Comparison of ENCODE assay signal across 21 cellular contexts in the genomic region with DNA sequence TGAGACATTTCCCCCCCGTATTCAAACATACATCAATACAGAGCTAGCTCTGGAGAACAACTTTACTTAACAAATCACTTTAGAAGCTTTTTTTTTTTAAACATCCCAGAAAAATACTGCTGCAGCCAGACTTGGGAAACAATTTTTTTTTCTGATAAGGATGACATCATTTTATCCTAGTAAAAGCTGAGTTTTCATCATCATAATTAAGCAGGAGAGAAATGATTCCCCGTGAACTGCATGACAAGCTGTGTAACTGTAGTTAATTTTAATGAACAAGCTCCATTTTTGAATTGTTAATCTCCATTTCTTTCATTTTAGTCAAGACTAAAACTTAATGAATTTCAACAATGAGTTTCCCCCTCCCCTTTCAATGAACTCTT. TPM values are rescaled to one million over a fixed set of nuclear protein-coding genes. Genes with fewer than 3 reads are reported as not detected.
"Had no signal": no experiment of that assay in that cellular context is flagged by ENCODE, and none has a peak within 500 bp of the region (broad histone marks: within the 10 kb centered on the region; RNA-seq: fewer than 3 reads in every experiment).

No MANE protein-coding gene starts in this region.

- H3K4me3 Mint-ChIP-seq: activated CD4-positive, alpha-beta T cell treated with anti-CD3 and anti-CD28 coated beads, Interleukin-2, amount 10 ng/mL, durations not matched to agents 24 days and 14 days; activated CD8-positive, alpha-beta T cell treated with anti-CD3 and anti-CD28 coated beads, Interleukin-2, amount 10 ng/mL, durations not matched to agents 7 days and 5 days; activated naive CD4-positive, alpha-beta T cell treated with anti-CD3 and anti-CD28 coated beads, Interleukin-2, amount 50 U/mL, for 24 hours; activated T-helper 1 cell treated with anti-CD3 and anti-CD28 coated beads, Interleukin-12 subunit alpha, Interleukin-12 subunit beta, Interleukin-2, Interleukin-4 antibody, amounts not matched to agents 30 ng/mL and 10 ng/mL and 1 ng/mL, durations not matched to agents 14 hours and 24 hours and 36 hours; stimulated activated effector memory CD8-positive, alpha-beta T cell treated with anti-CD3 and anti-CD28 coated beads, Interleukin-12 subunit alpha, Interleukin-12 subunit beta, amount 100 ng/mL, for 72 hours; stimulated activated naive CD8-positive, alpha-beta T cell treated with anti-CD3 and anti-CD28 coated beads, Interleukin-15, amount 100 ng/mL, for 72 hours; T-helper 17 cell had no signal

- H3K36me3 Mint-ChIP-seq: activated naive CD4-positive, alpha-beta T cell treated with anti-CD3 and anti-CD28 coated beads, Interleukin-2, amount 50 U/mL, for 24 hours; stimulated activated effector memory CD8-positive, alpha-beta T cell treated with anti-CD3 and anti-CD28 coated beads, Interleukin-12 subunit alpha, Interleukin-12 subunit beta, amount 100 ng/mL, for 72 hours had no signal

- H3K27ac ChIP-seq: ascending aorta, left ventricle myocardium inferior, skin epidermis, tibial nerve had no signal

- H3K27ac Mint-ChIP-seq: activated CD4-positive, alpha-beta T cell treated with anti-CD3 and anti-CD28 coated beads, Interleukin-2, amount 10 ng/mL, durations not matched to agents 24 days and 14 days; activated CD8-positive, alpha-beta T cell treated with anti-CD3 and anti-CD28 coated beads, Interleukin-2, amount 10 ng/mL, durations not matched to agents 7 days and 5 days; activated naive CD4-positive, alpha-beta T cell treated with anti-CD3 and anti-CD28 coated beads, Interleukin-2, amount 50 U/mL, for 24 hours; activated T-helper 1 cell treated with anti-CD3 and anti-CD28 coated beads, Interleukin-12 subunit alpha, Interleukin-12 subunit beta, Interleukin-2, Interleukin-4 antibody, amounts not matched to agents 30 ng/mL and 10 ng/mL and 1 ng/mL, durations not matched to agents 14 hours and 24 hours and 36 hours; stimulated activated effector memory CD8-positive, alpha-beta T cell treated with anti-CD3 and anti-CD28 coated beads, Interleukin-12 subunit alpha, Interleukin-12 subunit beta, amount 100 ng/mL, for 72 hours; stimulated activated naive CD8-positive, alpha-beta T cell treated with anti-CD3 and anti-CD28 coated beads, Interleukin-15, amount 100 ng/mL, for 72 hours; T-helper 17 cell had no signal

- H3K4me3 ChIP-seq: ascending aorta, skin epidermis, tibial nerve had no signal

- H3K4me1 ChIP-seq: ascending aorta had no signal

- H3K36me3 ChIP-seq: ascending aorta, left ventricle myocardium inferior, tibial nerve had no signal

- H3K27me3 ChIP-seq: ascending aorta, tibial nerve had no signal

- DNase-seq: activated CD4-positive, alpha-beta T cell treated with anti-CD3 and anti-CD28 coated beads, Interleukin-2, amount 10 ng/mL, durations not matched to agents 24 days and 14 days; activated CD8-positive, alpha-beta T cell treated with anti-CD3 and anti-CD28 coated beads, Interleukin-2, amount 10 ng/mL, durations not matched to agents 7 days and 5 days; activated gamma-delta T cell treated with Interleukin-2 at 50 U/mL for 16 hours; central memory CD4-positive, alpha-beta T cell; effector memory CD4-positive, alpha-beta T cell; foreskin melanocyte; glutamatergic neuron; hippocampal formation; stimulated activated CD4-positive, alpha-beta T cell treated with anti-CD3 and anti-CD28 coated beads, Interleukin-2, amount 100 ng/mL, for 24 hours; stimulated activated naive CD8-positive, alpha-beta T cell treated with anti-CD3 and anti-CD28 coated beads, Interleukin-15, amount 100 ng/mL, for 72 hours; SW 1271; T-helper 17 cell had no signal

- ATAC-seq: activated CD4-positive, CD25-positive, alpha-beta regulatory T cell treated with anti-CD3 and anti-CD28 coated beads, Interleukin-2, amount 50 U/mL, for 24 hours; activated CD8-positive, alpha-beta T cell treated with anti-CD3 and anti-CD28 coated beads, Interleukin-2, amount 10 ng/mL, durations not matched to agents 7 days and 5 days; esophagus mucosa; stimulated activated effector memory CD8-positive, alpha-beta T cell treated with anti-CD3 and anti-CD28 coated beads, Interleukin-12 subunit alpha, Interleukin-12 subunit beta, amount 100 ng/mL, for 72 hours; stimulated activated naive CD8-positive, alpha-beta T cell treated with anti-CD3 and anti-CD28 coated beads, Interleukin-15, amount 100 ng/mL, for 72 hours; T-helper 17 cell had no signal

- H3K4me1 Mint-ChIP-seq: activated naive CD4-positive, alpha-beta T cell treated with anti-CD3 and anti-CD28 coated beads, Interleukin-2, amount 50 U/mL, for 24 hours; stimulated activated effector memory CD8-positive, alpha-beta T cell treated with anti-CD3 and anti-CD28 coated beads, Interleukin-12 subunit alpha, Interleukin-12 subunit beta, amount 100 ng/mL, for 72 hours; stimulated activated naive CD8-positive, alpha-beta T cell treated with anti-CD3 and anti-CD28 coated beads, Interleukin-15, amount 100 ng/mL, for 72 hours had no signal

- H3K9me3 ChIP-seq: ascending aorta, left ventricle myocardium inferior, tibial nerve had no signal

- H3K9me3 Mint-ChIP-seq: activated CD4-positive, alpha-beta T cell treated with anti-CD3 and anti-CD28 coated beads, Interleukin-2, amount 10 ng/mL, durations not matched to agents 24 days and 14 days; activated naive CD4-positive, alpha-beta T cell treated with anti-CD3 and anti-CD28 coated beads, Interleukin-2, amount 50 U/mL, for 24 hours; activated T-helper 1 cell treated with anti-CD3 and anti-CD28 coated beads, Interleukin-12 subunit alpha, Interleukin-12 subunit beta, Interleukin-2, Interleukin-4 antibody, amounts not matched to agents 30 ng/mL and 10 ng/mL and 1 ng/mL, durations not matched to agents 14 hours and 24 hours and 36 hours; stimulated activated effector memory CD8-positive, alpha-beta T cell treated with anti-CD3 and anti-CD28 coated beads, Interleukin-12 subunit alpha, Interleukin-12 subunit beta, amount 100 ng/mL, for 72 hours; stimulated activated naive CD8-positive, alpha-beta T cell treated with anti-CD3 and anti-CD28 coated beads, Interleukin-15, amount 100 ng/mL, for 72 hours had no signal

RNA-seq across cellular contexts. Expression of a gene that starts 31.5 kb away (rescaled TPM):
- total RNA-seq: activated CD8-positive, alpha-beta T cell treated with anti-CD3 and anti-CD28 coated beads, Interleukin-2, amount 10 ng/mL, durations not matched to agents 7 days and 5 days had no signal
